Comparison of ENCODE assay signal across 33 cellular contexts in the genomic region with DNA sequence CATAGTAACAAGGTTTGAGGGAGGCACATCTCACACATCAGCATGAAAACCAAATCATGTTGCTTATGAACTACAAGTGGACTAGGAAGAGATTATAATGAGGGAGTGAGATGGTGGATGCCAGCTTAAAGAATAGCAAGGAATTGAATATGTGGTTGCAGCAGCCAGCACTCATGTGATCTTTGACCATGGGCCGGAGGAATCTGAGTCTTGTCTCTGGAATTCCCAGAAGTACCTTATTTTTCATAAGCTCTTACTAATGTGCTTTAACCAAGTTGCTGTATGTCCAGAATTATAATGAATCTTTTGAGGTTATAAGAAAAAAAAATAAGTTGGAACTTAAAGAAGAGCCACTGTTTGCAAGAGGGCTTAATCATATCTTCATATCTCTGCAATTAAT.
DNase-seq lines count a peak whose midpoint lies in the region; ATAC-seq, FAIRE-seq and TF ChIP-seq lines count a peak whose summit lies in the region.
"Had no signal": no experiment of that assay in that cellular context is flagged by ENCODE, and none has a peak within 500 bp of the region (broad histone marks: within the 10 kb centered on the region; RNA-seq: fewer than 3 reads in every experiment).

No MANE protein-coding gene starts in this region.

- H3K27ac Mint-ChIP-seq in astrocyte (ENCODE audit: unreplicated experiment), result no peak overlapping the region
- H3K27ac Mint-ChIP-seq in CD8-positive, alpha-beta T cell, result no peak overlapping the region
- H3K27ac Mint-ChIP-seq: activated T-cell treated with anti-CD3 and anti-CD28 coated beads, Interleukin-2, amount 50 U/mL, for 24 hours; naive thymus-derived CD4-positive, alpha-beta T cell; T-helper 2 cell treated with Interferon-gamma antibody and Interleukin-4, amounts not matched to agents 5 μg/mL and 100 μg/mL, for 36 hours had no signal

- peaks cover 33% of the 10 kb centered on the region for H3K4me1 Mint-ChIP-seq in astrocyte (ENCODE audit: low read depth, unreplicated experiment)
- no peaks in the 10 kb centered on the region for H3K4me1 Mint-ChIP-seq in CD8-positive, alpha-beta T cell (ENCODE audit: low read depth)
- H3K4me1 Mint-ChIP-seq: naive thymus-derived CD4-positive, alpha-beta T cell had no signal

- H3K4me1 ChIP-seq in GM23248 (ENCODE audit: insufficient read depth) (peaks cover 66% of the 10 kb centered on the region), astrocyte (ENCODE audit: insufficient read depth, low read length) (peaks cover 26% of the 10 kb centered on the region)
- H3K4me1 ChIP-seq in CD8-positive, alpha-beta T cell (ENCODE audit: insufficient read depth, low read length), result no peaks in the 10 kb centered on the region

- peaks cover 48% of the 10 kb centered on the region for H3F3A ChIP-seq in GM23248 (ENCODE audit: insufficient read depth)

- no peak for ATAC-seq in GM18502 (IDR thresholded peaks at IDR 0.05; ENCODE audit: poor library complexity, unreplicated experiment)
- no peak for ATAC-seq in CD8-positive, alpha-beta T cell
- ATAC-seq: HCT116; left ventricle myocardium superior; naive thymus-derived CD4-positive, alpha-beta T cell had no signal

- H3K9me3 ChIP-seq in GM23248 (ENCODE audit: low read depth) (no peaks in the 10 kb centered on the region), astrocyte (ENCODE audit: insufficient read depth, low read depth, low read length) (no peaks in the 10 kb centered on the region)
- no peaks in the 10 kb centered on the region for H3K9me3 ChIP-seq in CD8-positive, alpha-beta T cell (ENCODE audit: low read length)

- 59 to 60% methylated on average over 1 of the region's 1 CpG for WGBS in GM23248 (ENCODE audit: low coverage in 1 of 2, low lambda C conversion rate in 2 of 2, missing lambda C conversion rate in 2 of 2), 2 experiments

- H3K27me3 ChIP-seq in GM23248 (replicated peaks; ENCODE audit: insufficient read depth) (no peaks in the 10 kb centered on the region), astrocyte (ENCODE audit: insufficient read depth, low read length) (no peaks in the 10 kb centered on the region)
- H3K27me3 ChIP-seq in CD8-positive, alpha-beta T cell (ENCODE audit: insufficient read depth, low read length), result no peaks in the 10 kb centered on the region
- H3K27me3 ChIP-seq: stomach, tibial nerve had no signal

- no peaks in the 10 kb centered on the region for H3K9me2 ChIP-seq in GM23248 (ENCODE audit: insufficient read depth)

- H3K4me3 Mint-ChIP-seq in astrocyte (ENCODE audit: unreplicated experiment), result no peak overlapping the region
- H3K4me3 Mint-ChIP-seq in CD8-positive, alpha-beta T cell, result no peak overlapping the region
- H3K4me3 Mint-ChIP-seq: activated T-cell treated with anti-CD3 and anti-CD28 coated beads, Interleukin-2, amount 50 U/mL, for 24 hours; naive thymus-derived CD4-positive, alpha-beta T cell; T-helper 2 cell treated with Interferon-gamma antibody and Interleukin-4, amounts not matched to agents 5 μg/mL and 100 μg/mL, for 36 hours had no signal

- POLR2A ChIA-PET in CD8-positive, alpha-beta T cell (lab: Charles Lee), result no interaction called here

- no peak overlapping the region for H3K4me2 ChIP-seq in GM23248 (ENCODE audit: unreplicated experiment)
- peak overlapping the region; percentile 21 for H3K4me2 ChIP-seq in astrocyte (ENCODE audit: low read length)
- H3K4me2 ChIP-seq: smooth muscle cell had no signal

- H3K4me3 ChIP-seq in GM23248 (no peak overlapping the region), astrocyte (ENCODE audit: insufficient read depth, low read depth, low read length) (no peak overlapping the region), foreskin fibroblast (ENCODE audit: low read depth in 1 of 2, low read length in 2 of 2) (no peak overlapping the region), skeletal muscle cell (ENCODE audit: low read depth, low read length) (no peak overlapping the region)
- no peak overlapping the region for H3K4me3 ChIP-seq in CD8-positive, alpha-beta T cell (ENCODE audit: low read depth, low read length)
- H3K4me3 ChIP-seq: smooth muscle cell, stomach, tibial nerve had no signal

- H4K20me1 ChIP-seq in GM23248 (ENCODE audit: insufficient read depth) (no peaks in the 10 kb centered on the region), astrocyte (ENCODE audit: insufficient read depth, low read length) (no peaks in the 10 kb centered on the region)

- H3K79me2 ChIP-seq in GM23248 (ENCODE audit: insufficient read depth) (no peaks in the 10 kb centered on the region), astrocyte (ENCODE audit: insufficient read depth, low read length) (no peaks in the 10 kb centered on the region)

- no peaks in the 10 kb centered on the region for H3K36me3 Mint-ChIP-seq in astrocyte (ENCODE audit: low read depth, unreplicated experiment)
- peaks cover 2% of the 10 kb centered on the region for H3K36me3 Mint-ChIP-seq in CD8-positive, alpha-beta T cell

- H3K9me3 Mint-ChIP-seq in astrocyte (ENCODE audit: unreplicated experiment), result no peaks in the 10 kb centered on the region
- peaks cover 3% of the 10 kb centered on the region for H3K9me3 Mint-ChIP-seq in CD8-positive, alpha-beta T cell
- H3K9me3 Mint-ChIP-seq: T-helper 2 cell treated with Interferon-gamma antibody and Interleukin-4, amounts not matched to agents 5 μg/mL and 100 μg/mL, for 36 hours had no signal

- FAIRE-seq in astrocyte (lab: Jason Lieb, UNC), result no peak
- FAIRE-seq: colon, HTR-8/SVneo had no signal

- CTCF ChIA-PET in CD8-positive, alpha-beta T cell (lab: Charles Lee), result no interaction called here

- intact Hi-C loops in CD8-positive, alpha-beta T cell (cut with DNase I, micrococcal nuclease), result no loop called here

- H3K9ac ChIP-seq in GM23248, result no peak overlapping the region
- H3K9ac ChIP-seq in astrocyte (ENCODE audit: low read length), result no peak overlapping the region

- H3K27me3 Mint-ChIP-seq in astrocyte (ENCODE audit: low read depth, unreplicated experiment), result no peaks in the 10 kb centered on the region
- H3K27me3 Mint-ChIP-seq in CD8-positive, alpha-beta T cell (ENCODE audit: low read depth), result no peaks in the 10 kb centered on the region
- H3K27me3 Mint-ChIP-seq: activated T-cell treated with anti-CD3 and anti-CD28 coated beads, Interleukin-2, amount 50 U/mL, for 24 hours; naive thymus-derived CD4-positive, alpha-beta T cell had no signal

- in situ Hi-C loops in GM23248 (cut with MboI), result no loop called here

- peak overlapping the region; percentile 21 for H3K27ac ChIP-seq in GM23248
- H3K27ac ChIP-seq in astrocyte (ENCODE audit: low read depth, low read length), result peak overlapping the region; percentile 37
- H3K27ac ChIP-seq in CD8-positive, alpha-beta T cell (ENCODE audit: low read depth, low read length), result no peak overlapping the region
- H3K27ac ChIP-seq: stomach, tibial nerve had no signal

- no peak for TF ChIP-seq CTCF in astrocyte (IDR thresholded peaks at IDR 0.05; ENCODE audit: insufficient read depth, low read depth, low read length)
- no peak for TF ChIP-seq CTCF in foreskin fibroblast (IDR thresholded peaks at IDR 0.05; ENCODE audit: low read depth, low read length)
- no peak for TF ChIP-seq CTCF in CD8-positive, alpha-beta T cell (IDR thresholded peaks at IDR 0.05)

- H2AFZ ChIP-seq in GM23248 (no peak overlapping the region), astrocyte (ENCODE audit: low read depth, low read length) (no peak overlapping the region)

- DNase-seq in GM23248 (peak; percentile 60), astrocyte (ENCODE audit: low read depth) (peak; percentile 89), foreskin fibroblast (peak; percentile 51 to 72), skeletal muscle cell (ENCODE audit: low read depth) (peak; percentile 43), MV-4-11 (lab: John Stamatoyannopoulos, UW) (no peak), NCI-H2029 (lab: John Stamatoyannopoulos, UW) (no peak)
- no peak for DNase-seq in CD8-positive, alpha-beta T cell
- DNase-seq: ACHN; activated CD4-positive, alpha-beta T cell treated with anti-CD3 and anti-CD28 coated beads for 4 hours; activated gamma-delta T cell; activated T-cell treated with anti-CD3 and anti-CD28 coated beads, Interleukin-2, amount 50 U/mL, for 24 hours; COR-L47; DMS79 treated with DMSO at 0.1 percent for 48 hours; effector CD8-positive, alpha-beta T cell; hypothalamus; KBM-7; left ventricle myocardium superior; midbrain; MM.1S; naive thymus-derived CD4-positive, alpha-beta T cell; NCI-H1417; nucleus accumbens; OCI-M1; stimulated activated CD4-positive, alpha-beta T cell treated with anti-CD3 and anti-CD28 coated beads, Interleukin-1b, Interleukin-23, amount 100 ng/mL, for 48 hours; stimulated activated CD8-positive, alpha-beta memory T cell treated with anti-CD3 and anti-CD28 coated beads, Interleukin-4, amount 100 ng/mL, for 48 hours; stomach had no signal

- H3K36me3 ChIP-seq in GM23248 (ENCODE audit: low read depth) (no peaks in the 10 kb centered on the region), astrocyte (ENCODE audit: insufficient read depth, low read length) (no peaks in the 10 kb centered on the region)
- H3K36me3 ChIP-seq in CD8-positive, alpha-beta T cell (ENCODE audit: insufficient read depth, low read length), result no peaks in the 10 kb centered on the region
- H3K36me3 ChIP-seq: stomach had no signal

Comparison
In these comparisons a context has a peak if more than half of its experiments do, and no peak if none do; other contexts are left out.
1. DNase-seq: peak in GM23248 (single experiment), astrocyte (single experiment), foreskin fibroblast (2 of 2) and skeletal muscle cell (single experiment); none in MV-4-11 (single experiment), NCI-H2029 (single experiment) and CD8-positive, alpha-beta T cell (0 of 7).